Comparison of ENCODE assay signal across 26 cellular contexts in genomic region chr2:44967056-44967455, GRCh38. TPM values are rescaled to one million over a fixed set of nuclear protein-coding genes. Genes with fewer than 3 reads are reported as not detected.
"Had no signal": no experiment of that assay in that cellular context is flagged by ENCODE, and none has a peak within 500 bp of the region (broad histone marks: within the 10 kb centered on the region; RNA-seq: fewer than 3 reads in every experiment).

No MANE protein-coding gene starts in this region.

- H3K9me3 ChIP-seq: esophagus squamous epithelium, gastrocnemius medialis, heart right ventricle, left lung, lower lobe of right lung, mucosa of descending colon had no signal

- DNase-seq: effector CD8-positive, alpha-beta T cell; effector memory CD8-positive, alpha-beta T cell; endodermal cell; erythroblast; esophagus squamous epithelium; foreskin fibroblast; foreskin melanocyte; gastrocnemius medialis; glutamatergic neuron; head of caudate nucleus; heart right ventricle; hippocampal formation; left cardiac atrium; left lung; left ventricle myocardium superior; lower lobe of right lung; mesenchymal stem cell; mucosa of descending colon; naive B cell had no signal

- FAIRE-seq: colon, endometrium, islet of Langerhans, keratinocyte had no signal

- H3K27ac ChIP-seq: coronary artery, epithelial cell of prostate, esophagus squamous epithelium, gastrocnemius medialis, heart right ventricle, left lung, lower lobe of right lung had no signal

- ATAC-seq: effector memory CD8-positive, alpha-beta T cell; esophagus mucosa; gastrocnemius medialis; heart right ventricle; left cardiac atrium; left lung; left ventricle myocardium superior; lower lobe of right lung; mucosa of descending colon had no signal

- H3K4me1 ChIP-seq: esophagus squamous epithelium, gastrocnemius medialis, left lung had no signal

- H3K4me3 ChIP-seq: coronary artery, esophagus squamous epithelium, gastrocnemius medialis, heart right ventricle, left lung, lower lobe of right lung, mucosa of descending colon had no signal

- H3K36me3 ChIP-seq: esophagus squamous epithelium, gastrocnemius medialis, heart right ventricle, left lung, lower lobe of right lung had no signal

RNA-seq across cellular contexts. Expression of gene SIX3, which starts 25.6 kb away (rescaled TPM):
- polyA plus RNA-seq: heart right ventricle, keratinocyte had no signal

RNA-seq across cellular contexts. Expression of gene SIX2, which starts 42.2 kb away (rescaled TPM):
- polyA plus RNA-seq: keratinocyte had no signal
